In genomic region chr2:45007356-45007755, GRCh38 we compare ENCODE assay signal across 21 cellular contexts. TPM values are rescaled to one million over a fixed set of nuclear protein-coding genes. Genes with fewer than 3 reads are reported as not detected.
DNase-seq lines count a peak whose midpoint lies in the region; ATAC-seq and TF ChIP-seq lines count a peak whose summit lies in the region.
"Had no signal": no experiment of that assay in that cellular context is flagged by ENCODE, and none has a peak within 500 bp of the region (broad histone marks: within the 10 kb centered on the region; RNA-seq: fewer than 3 reads in every experiment).

No MANE protein-coding gene starts in this region.

- peaks cover 0 to 2% (median 0%) of the 10 kb centered on the region in 5 donors for H3K9me3 Mint-ChIP-seq in CD8-positive, alpha-beta memory T cell
- H3K9me3 Mint-ChIP-seq in osteocyte (ENCODE audit: unreplicated experiment): no peaks in the 10 kb centered on the region
- H3K9me3 Mint-ChIP-seq: activated T-helper 2 cell treated with anti-CD3 and anti-CD28 coated beads, Interferon-gamma antibody, Interleukin-2, Interleukin-4, amounts not matched to agents 10 μg/mL and 5 μg/mL and 100 μg/mL, durations not matched to agents 14 hours and 24 hours and 36 hours; central memory CD8-positive, alpha-beta T cell; endodermal cell; stimulated activated naive CD8-positive, alpha-beta T cell treated with anti-CD3 and anti-CD28 coated beads, Interleukin-15, Interleukin-2, amounts not matched to agents 100 ng/mL and 50 ng/mL, for 24 hours had no signal

- no peaks in the 10 kb centered on the region for H4K20me1 ChIP-seq in hepatocyte (ENCODE audit: insufficient read depth, poor library complexity, severe bottlenecking)

- H3K4me1 Mint-ChIP-seq in CD8-positive, alpha-beta memory T cell: peaks cover 12 to 68% (median 23%) of the 10 kb centered on the region in 3 donors
- peaks cover 56% of the 10 kb centered on the region for H3K4me1 Mint-ChIP-seq in osteocyte (ENCODE audit: unreplicated experiment)

- no peaks in the 10 kb centered on the region for H3K36me3 ChIP-seq in CD8-positive, alpha-beta memory T cell (ENCODE audit: insufficient read depth, low read length)
- peaks cover 3% of the 10 kb centered on the region for H3K36me3 ChIP-seq in adipocyte (ENCODE audit: control insufficient read depth, insufficient read depth, low read length, severe bottlenecking)
- no peaks in the 10 kb centered on the region for H3K36me3 ChIP-seq in hepatocyte (replicated peaks; ENCODE audit: insufficient read depth, low read depth)

- CTCF ChIA-PET in CD8-positive, alpha-beta memory T cell (lab: Charles Lee): interaction anchor here (1.7 kb wide), 1 partner anchor 26 kb away, joined by 4 read pairs; no protein-coding TSS in a partner anchor

- WGBS in hepatocyte (ENCODE audit: low lambda C conversion rate, missing lambda C conversion rate): 60% methylated on average over 2 of the region's 2 CpGs

- TF ChIP-seq CTCF in hepatocyte (IDR thresholded peaks at IDR 0.05; ENCODE audit: poor library complexity) (no peak), osteocyte (IDR thresholded peaks at IDR 0.05) (no peak)

- no peak overlapping the region for H2AFZ ChIP-seq in hepatocyte

- H3K27ac Mint-ChIP-seq in CD8-positive, alpha-beta memory T cell: no peak overlapping the region
- H3K27ac Mint-ChIP-seq in osteocyte (ENCODE audit: unreplicated experiment): peak overlapping the region; percentile 89
- H3K27ac Mint-ChIP-seq: activated T-helper 2 cell treated with anti-CD3 and anti-CD28 coated beads, Interferon-gamma antibody, Interleukin-2, Interleukin-4, amounts not matched to agents 10 μg/mL and 5 μg/mL and 100 μg/mL, durations not matched to agents 14 hours and 24 hours and 36 hours; endodermal cell had no signal

- peak overlapping the region; percentile 85 for H3K9ac ChIP-seq in adipocyte (ENCODE audit: low read length)

- DNase-seq in CD8-positive, alpha-beta memory T cell: no peak
- DNase-seq in adipocyte (ENCODE audit: low read depth) (no peak), hepatocyte (ENCODE audit: low spot score) (no peak), osteocyte (ENCODE audit: extremely low spot score, unreplicated experiment) (no peak), cerebellum (ENCODE audit: low spot score) (no peak)
- DNase-seq: kidney; NCI-H1105 treated with DMSO at 0.1 percent for 48 hours; NCI-H2107; occipital lobe; stimulated activated CD4-positive, alpha-beta T cell treated with anti-CD3 and anti-CD28 coated beads, Interleukin-2, amount 100 ng/mL, for 24 hours; T-helper 9 cell had no signal

- peaks cover 0 to 3% (median 0%) of the 10 kb centered on the region in 3 donors for H3K36me3 Mint-ChIP-seq in CD8-positive, alpha-beta memory T cell
- H3K36me3 Mint-ChIP-seq in osteocyte (ENCODE audit: unreplicated experiment): peaks cover 31% of the 10 kb centered on the region

- ATAC-seq in HG02981 (IDR thresholded peaks at IDR 0.05; ENCODE audit: unreplicated experiment) (no peak), GM19467 (IDR thresholded peaks at IDR 0.05; ENCODE audit: unreplicated experiment) (no peak), HG02884 (IDR thresholded peaks at IDR 0.05; ENCODE audit: unreplicated experiment) (no peak)
- ATAC-seq: activated CD4-positive, CD25-positive, alpha-beta regulatory T cell treated with anti-CD3 and anti-CD28 coated beads, Interleukin-2, amount 50 U/mL, for 24 hours; sciatic nerve had no signal

- H3K4me2 ChIP-seq in hepatocyte: peak overlapping the region; percentile 81

- no peak overlapping the region for H3K27ac ChIP-seq in CD8-positive, alpha-beta memory T cell (ENCODE audit: low read depth, low read length)
- H3K27ac ChIP-seq in hepatocyte: no peak overlapping the region

- POLR2A ChIA-PET in CD8-positive, alpha-beta memory T cell (lab: Charles Lee): no interaction called here

- H3K4me1 ChIP-seq in CD8-positive, alpha-beta memory T cell (ENCODE audit: insufficient read depth, low read length): no peaks in the 10 kb centered on the region
- peaks cover 20% of the 10 kb centered on the region for H3K4me1 ChIP-seq in adipocyte (ENCODE audit: control insufficient read depth, insufficient read depth, low read length)
- H3K4me1 ChIP-seq in hepatocyte (ENCODE audit: insufficient read depth): peaks cover 25% of the 10 kb centered on the region

- H3K4me3 ChIP-seq in CD8-positive, alpha-beta memory T cell (ENCODE audit: low read length): no peak overlapping the region
- H3K4me3 ChIP-seq in adipocyte (ENCODE audit: low read length) (peak overlapping the region; percentile 83), hepatocyte (no peak overlapping the region)

- H3K9me3 ChIP-seq in CD8-positive, alpha-beta memory T cell (ENCODE audit: low read length): no peaks in the 10 kb centered on the region
- no peaks in the 10 kb centered on the region for H3K9me3 ChIP-seq in adipocyte (ENCODE audit: control insufficient read depth, low read length)
- H3K9me3 ChIP-seq in hepatocyte (ENCODE audit: low read depth): no peaks in the 10 kb centered on the region

- H3K79me2 ChIP-seq in hepatocyte: no peaks in the 10 kb centered on the region

- H3K27me3 Mint-ChIP-seq in CD8-positive, alpha-beta memory T cell: peaks cover 64 to 76% of the 10 kb centered on the region in 2 donors
- H3K27me3 Mint-ChIP-seq in osteocyte (ENCODE audit: unreplicated experiment): no peaks in the 10 kb centered on the region

- H3K9me2 ChIP-seq in hepatocyte (replicated peaks; ENCODE audit: insufficient read depth): no peaks in the 10 kb centered on the region

- peak overlapping the region in 5 of 7 donors; percentile 33 to 68 (median 57) for H3K4me3 Mint-ChIP-seq in CD8-positive, alpha-beta memory T cell
- H3K4me3 Mint-ChIP-seq in osteocyte (ENCODE audit: unreplicated experiment): peak overlapping the region; percentile 96
- H3K4me3 Mint-ChIP-seq: stimulated activated naive CD8-positive, alpha-beta T cell treated with anti-CD3 and anti-CD28 coated beads, Interleukin-15, Interleukin-2, amounts not matched to agents 100 ng/mL and 50 ng/mL, for 24 hours had no signal

- peaks cover 42% of the 10 kb centered on the region for H3K27me3 ChIP-seq in CD8-positive, alpha-beta memory T cell (ENCODE audit: insufficient read depth, low read length, poor library complexity, severe bottlenecking)
- H3K27me3 ChIP-seq in adipocyte (replicated peaks; ENCODE audit: control insufficient read depth, insufficient read depth, low read length): peaks cover 6% of the 10 kb centered on the region
- H3K27me3 ChIP-seq in hepatocyte: peaks cover 91% of the 10 kb centered on the region

RNA-seq across cellular contexts. Expression of gene SIX2, which starts 1.9 kb away (rescaled TPM):
- total RNA-seq in CD8-positive, alpha-beta memory T cell: under 1 TPM in 1 of 2 experiments, not detected in 1; 0.09 TPM
- polyA plus RNA-seq in CD8-positive, alpha-beta memory T cell: not detected
- total RNA-seq in hepatocyte: 0.32 and 0.53 TPM in 2 replicates
- polyA plus RNA-seq in hepatocyte: 1.1 and 1.3 TPM in 2 replicates
- 42.8 and 45.9 TPM in 2 replicates for total RNA-seq in osteocyte
- 0.45 TPM for total RNA-seq in cerebellum
- total RNA-seq: activated T-helper 2 cell treated with anti-CD3 and anti-CD28 coated beads, Interferon-gamma antibody, Interleukin-2, Interleukin-4, amounts not matched to agents 10 μg/mL and 5 μg/mL and 100 μg/mL, durations not matched to agents 14 hours and 24 hours and 36 hours; endodermal cell; HT-29 had no signal

Comparison
In these comparisons a context has a peak if more than half of its experiments do, and no peak if none do; other contexts are left out.
1. RNA of gene SIX2, which starts 1.9 kb away (total RNA-seq): 42.8 to 45.9 TPM in osteocyte; 0.32 to 0.53 TPM in hepatocyte, 0.45 TPM in cerebellum (single experiment) and 0.09 TPM in CD8-positive, alpha-beta memory T cell; every median in the first group is over 10 times any median in the second.